In the genomic region with DNA sequence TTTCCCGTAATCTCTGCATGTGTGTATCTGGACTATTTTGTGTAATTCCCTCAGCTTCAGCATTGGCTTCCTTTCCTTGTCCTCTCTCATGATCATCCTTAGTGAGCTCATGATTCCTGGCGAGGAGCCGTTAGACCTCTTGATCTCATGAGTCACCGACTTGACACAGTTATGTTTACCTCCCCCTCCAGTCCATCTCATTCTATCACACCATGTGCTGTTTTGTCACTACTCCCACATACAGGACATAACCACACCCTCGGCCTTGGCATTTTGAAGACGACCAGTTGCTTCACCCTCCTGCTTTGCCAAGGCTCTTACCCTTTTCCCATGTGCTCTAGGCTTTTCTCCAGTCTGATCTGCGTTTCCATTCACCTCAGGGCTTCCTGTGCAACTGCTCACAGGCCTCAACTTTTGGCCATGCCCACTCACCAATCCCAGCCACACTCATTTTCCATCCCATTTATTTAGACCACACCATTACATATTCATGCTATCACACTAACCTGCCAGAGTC, we compare ENCODE assay signal across 1 cellular context.
A peak's percentile ranks its signal among the peaks of the same experiment; 100 is the strongest.
TF ChIP-seq lines count a peak whose summit lies in the region.

No MANE protein-coding gene starts in this region.

TF ChIP-seq in SK-N-SH, 30 proteins besides CTCF, POLR2A, EP300 and RAD21 (continued from another document):
- peak; percentile 52; the same call in 1 of the 2 replicates for TF ChIP-seq SIN3A (IDR thresholded peaks at IDR 0.05; ENCODE audit: borderline replicate concordance, low read depth, low read length)
- TF ChIP-seq, protein P1, sequence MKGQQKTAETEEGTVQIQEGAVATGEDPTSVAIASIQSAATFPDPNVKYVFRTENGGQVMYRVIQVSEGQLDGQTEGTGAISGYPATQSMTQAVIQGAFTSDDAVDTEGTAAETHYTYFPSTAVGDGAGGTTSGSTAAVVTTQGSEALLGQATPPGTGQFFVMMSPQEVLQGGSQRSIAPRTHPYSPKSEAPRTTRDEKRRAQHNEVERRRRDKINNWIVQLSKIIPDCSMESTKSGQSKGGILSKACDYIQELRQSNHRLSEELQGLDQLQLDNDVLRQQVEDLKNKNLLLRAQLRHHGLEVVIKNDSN (IDR thresholded peaks at IDR 0.05; ENCODE audit: borderline replicate concordance, low read depth) = no peak
- TF ChIP-seq, protein P2, sequence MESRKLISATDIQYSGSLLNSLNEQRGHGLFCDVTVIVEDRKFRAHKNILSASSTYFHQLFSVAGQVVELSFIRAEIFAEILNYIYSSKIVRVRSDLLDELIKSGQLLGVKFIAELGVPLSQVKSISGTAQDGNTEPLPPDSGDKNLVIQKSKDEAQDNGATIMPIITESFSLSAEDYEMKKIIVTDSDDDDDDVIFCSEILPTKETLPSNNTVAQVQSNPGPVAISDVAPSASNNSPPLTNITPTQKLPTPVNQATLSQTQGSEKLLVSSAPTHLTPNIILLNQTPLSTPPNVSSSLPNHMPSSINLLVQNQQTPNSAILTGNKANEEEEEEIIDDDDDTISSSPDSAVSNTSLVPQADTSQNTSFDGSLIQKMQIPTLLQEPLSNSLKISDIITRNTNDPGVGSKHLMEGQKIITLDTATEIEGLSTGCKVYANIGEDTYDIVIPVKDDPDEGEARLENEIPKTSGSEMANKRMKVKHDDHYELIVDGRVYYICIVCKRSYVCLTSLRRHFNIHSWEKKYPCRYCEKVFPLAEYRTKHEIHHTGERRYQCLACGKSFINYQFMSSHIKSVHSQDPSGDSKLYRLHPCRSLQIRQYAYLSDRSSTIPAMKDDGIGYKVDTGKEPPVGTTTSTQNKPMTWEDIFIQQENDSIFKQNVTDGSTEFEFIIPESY (IDR thresholded peaks at IDR 0.05; ENCODE audit: borderline replicate concordance, low read depth) = no peak
- TF ChIP-seq, protein P3, sequence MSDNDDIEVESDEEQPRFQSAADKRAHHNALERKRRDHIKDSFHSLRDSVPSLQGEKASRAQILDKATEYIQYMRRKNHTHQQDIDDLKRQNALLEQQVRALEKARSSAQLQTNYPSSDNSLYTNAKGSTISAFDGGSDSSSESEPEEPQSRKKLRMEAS (IDR thresholded peaks at IDR 0.05; ENCODE audit: low read depth) = peak; percentile 94
- TF ChIP-seq RCOR1 (IDR thresholded peaks at IDR 0.05; ENCODE audit: low read length) = no peak
- no peak for TF ChIP-seq CHD2 (IDR thresholded peaks at IDR 0.05; ENCODE audit: low read length, partially characterized antibody)
- no peak for TF ChIP-seq SMC3 (IDR thresholded peaks at IDR 0.05; ENCODE audit: low read depth, low read length)
- no peak for TF ChIP-seq YY1 (IDR thresholded peaks at IDR 0.05; ENCODE audit: low read depth)
- TF ChIP-seq, protein P4, sequence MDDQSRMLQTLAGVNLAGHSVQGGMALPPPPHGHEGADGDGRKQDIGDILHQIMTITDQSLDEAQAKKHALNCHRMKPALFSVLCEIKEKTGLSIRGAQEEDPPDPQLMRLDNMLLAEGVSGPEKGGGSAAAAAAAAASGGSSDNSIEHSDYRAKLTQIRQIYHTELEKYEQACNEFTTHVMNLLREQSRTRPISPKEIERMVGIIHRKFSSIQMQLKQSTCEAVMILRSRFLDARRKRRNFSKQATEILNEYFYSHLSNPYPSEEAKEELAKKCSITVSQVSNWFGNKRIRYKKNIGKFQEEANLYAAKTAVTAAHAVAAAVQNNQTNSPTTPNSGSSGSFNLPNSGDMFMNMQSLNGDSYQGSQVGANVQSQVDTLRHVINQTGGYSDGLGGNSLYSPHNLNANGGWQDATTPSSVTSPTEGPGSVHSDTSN (IDR thresholded peaks at IDR 0.05) = peak; percentile 55; the same call in 1 of the 2 replicates
- TF ChIP-seq, protein P5, sequence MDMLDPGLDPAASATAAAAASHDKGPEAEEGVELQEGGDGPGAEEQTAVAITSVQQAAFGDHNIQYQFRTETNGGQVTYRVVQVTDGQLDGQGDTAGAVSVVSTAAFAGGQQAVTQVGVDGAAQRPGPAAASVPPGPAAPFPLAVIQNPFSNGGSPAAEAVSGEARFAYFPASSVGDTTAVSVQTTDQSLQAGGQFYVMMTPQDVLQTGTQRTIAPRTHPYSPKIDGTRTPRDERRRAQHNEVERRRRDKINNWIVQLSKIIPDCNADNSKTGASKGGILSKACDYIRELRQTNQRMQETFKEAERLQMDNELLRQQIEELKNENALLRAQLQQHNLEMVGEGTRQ (IDR thresholded peaks at IDR 0.05; ENCODE audit: borderline replicate concordance, low read depth, low read length) = no peak
- TF ChIP-seq NRF1 (IDR thresholded peaks at IDR 0.05; ENCODE audit: low read depth, low read length) = no peak
- no peak for TF ChIP-seq ELF1 (IDR thresholded peaks at IDR 0.05)
- TF ChIP-seq TEAD4 (IDR thresholded peaks at IDR 0.05; ENCODE audit: borderline replicate concordance, insufficient read depth) = no peak
- TF ChIP-seq NFIC (IDR thresholded peaks at IDR 0.05; ENCODE audit: borderline replicate concordance) = peak; percentile 86
- TF ChIP-seq TAF1 (IDR thresholded peaks at IDR 0.05; ENCODE audit: borderline replicate concordance, low read depth, low read length) = no peak
- TF ChIP-seq FOXM1 (IDR thresholded peaks at IDR 0.05; ENCODE audit: low read depth) = no peak
- TF ChIP-seq JUND (IDR thresholded peaks at IDR 0.05) = peak; percentile 80
- peak; percentile 86 for TF ChIP-seq FOSL2 (IDR thresholded peaks at IDR 0.05; ENCODE audit: borderline replicate concordance, low read depth)
- no peak for TF ChIP-seq MEF2A (IDR thresholded peaks at IDR 0.05; ENCODE audit: borderline replicate concordance, low read depth)
- no peak for TF ChIP-seq POLR2AphosphoS5 (IDR thresholded peaks at IDR 0.05; ENCODE audit: low read depth, low read length)
- no peak; the same call in 1 of the 2 replicates for TF ChIP-seq RXRA (IDR thresholded peaks at IDR 0.05; ENCODE audit: borderline replicate concordance, low read depth)
- TF ChIP-seq RFX5 (IDR thresholded peaks at IDR 0.05; ENCODE audit: low read length) = no peak
- TF ChIP-seq EZH2phosphoT487 (IDR thresholded peaks at IDR 0.05; ENCODE audit: borderline replicate concordance, low read depth) = no peak
- TF ChIP-seq TCF12 (IDR thresholded peaks at IDR 0.05) = peak; percentile 71
- TF ChIP-seq MXI1 (IDR thresholded peaks at IDR 0.05; ENCODE audit: low read depth, low read length) = no peak
- TF ChIP-seq GABPA (IDR thresholded peaks at IDR 0.05; ENCODE audit: low read depth) = no peak
- TF ChIP-seq, protein P6, sequence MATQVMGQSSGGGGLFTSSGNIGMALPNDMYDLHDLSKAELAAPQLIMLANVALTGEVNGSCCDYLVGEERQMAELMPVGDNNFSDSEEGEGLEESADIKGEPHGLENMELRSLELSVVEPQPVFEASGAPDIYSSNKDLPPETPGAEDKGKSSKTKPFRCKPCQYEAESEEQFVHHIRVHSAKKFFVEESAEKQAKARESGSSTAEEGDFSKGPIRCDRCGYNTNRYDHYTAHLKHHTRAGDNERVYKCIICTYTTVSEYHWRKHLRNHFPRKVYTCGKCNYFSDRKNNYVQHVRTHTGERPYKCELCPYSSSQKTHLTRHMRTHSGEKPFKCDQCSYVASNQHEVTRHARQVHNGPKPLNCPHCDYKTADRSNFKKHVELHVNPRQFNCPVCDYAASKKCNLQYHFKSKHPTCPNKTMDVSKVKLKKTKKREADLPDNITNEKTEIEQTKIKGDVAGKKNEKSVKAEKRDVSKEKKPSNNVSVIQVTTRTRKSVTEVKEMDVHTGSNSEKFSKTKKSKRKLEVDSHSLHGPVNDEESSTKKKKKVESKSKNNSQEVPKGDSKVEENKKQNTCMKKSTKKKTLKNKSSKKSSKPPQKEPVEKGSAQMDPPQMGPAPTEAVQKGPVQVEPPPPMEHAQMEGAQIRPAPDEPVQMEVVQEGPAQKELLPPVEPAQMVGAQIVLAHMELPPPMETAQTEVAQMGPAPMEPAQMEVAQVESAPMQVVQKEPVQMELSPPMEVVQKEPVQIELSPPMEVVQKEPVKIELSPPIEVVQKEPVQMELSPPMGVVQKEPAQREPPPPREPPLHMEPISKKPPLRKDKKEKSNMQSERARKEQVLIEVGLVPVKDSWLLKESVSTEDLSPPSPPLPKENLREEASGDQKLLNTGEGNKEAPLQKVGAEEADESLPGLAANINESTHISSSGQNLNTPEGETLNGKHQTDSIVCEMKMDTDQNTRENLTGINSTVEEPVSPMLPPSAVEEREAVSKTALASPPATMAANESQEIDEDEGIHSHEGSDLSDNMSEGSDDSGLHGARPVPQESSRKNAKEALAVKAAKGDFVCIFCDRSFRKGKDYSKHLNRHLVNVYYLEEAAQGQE (IDR thresholded peaks at IDR 0.05; ENCODE audit: low read depth, low read length) = no peak
- TF ChIP-seq, protein P7, sequence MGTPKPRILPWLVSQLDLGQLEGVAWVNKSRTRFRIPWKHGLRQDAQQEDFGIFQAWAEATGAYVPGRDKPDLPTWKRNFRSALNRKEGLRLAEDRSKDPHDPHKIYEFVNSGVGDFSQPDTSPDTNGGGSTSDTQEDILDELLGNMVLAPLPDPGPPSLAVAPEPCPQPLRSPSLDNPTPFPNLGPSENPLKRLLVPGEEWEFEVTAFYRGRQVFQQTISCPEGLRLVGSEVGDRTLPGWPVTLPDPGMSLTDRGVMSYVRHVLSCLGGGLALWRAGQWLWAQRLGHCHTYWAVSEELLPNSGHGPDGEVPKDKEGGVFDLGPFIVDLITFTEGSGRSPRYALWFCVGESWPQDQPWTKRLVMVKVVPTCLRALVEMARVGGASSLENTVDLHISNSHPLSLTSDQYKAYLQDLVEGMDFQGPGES (IDR thresholded peaks at IDR 0.05; ENCODE audit: low read depth, low read length) = no peak
- TF ChIP-seq FOXJ3 (CRISPR knock-in tag; IDR thresholded peaks at IDR 0.05) = no peak
